31 cellular contexts compared by ENCODE assay signal in the genomic region with DNA sequence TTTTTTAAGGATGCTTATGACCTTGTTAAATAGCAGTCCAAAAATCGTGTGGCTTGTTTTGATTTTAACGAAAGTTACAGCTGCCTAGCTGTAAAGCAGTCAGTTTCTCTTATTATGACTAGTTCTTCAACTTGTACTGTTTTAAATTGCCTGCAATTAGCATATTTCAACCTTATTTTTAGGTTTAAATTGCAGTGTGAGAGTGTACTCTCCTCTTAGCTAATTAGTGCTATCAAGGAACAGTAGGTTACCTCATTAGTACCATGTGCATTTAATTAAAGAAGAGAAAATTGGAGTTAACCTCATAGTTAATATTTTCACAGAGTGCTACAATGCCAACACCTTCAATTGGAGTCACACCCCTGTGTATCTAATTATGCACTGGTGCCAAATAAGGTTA.
"Had no signal": no experiment of that assay in that cellular context is flagged by ENCODE, and none has a peak within 500 bp of the region (broad histone marks: within the 10 kb centered on the region; RNA-seq: fewer than 3 reads in every experiment).

No MANE protein-coding gene starts in this region.

- ATAC-seq: activated CD4-positive, alpha-beta T cell treated with anti-CD3 and anti-CD28 coated beads for 36 hours; activated CD4-positive, CD25-positive, alpha-beta regulatory T cell treated with anti-CD3 and anti-CD28 coated beads, Interleukin-2, amount 50 U/mL, for 24 hours; activated CD8-positive, alpha-beta memory T cell treated with anti-CD3 and anti-CD28 coated beads, Interleukin-2, amount 10 ng/mL, durations not matched to agents 7 days and 5 days; activated CD8-positive, alpha-beta T cell treated with anti-CD3 and anti-CD28 coated beads, Interleukin-2, amount 10 ng/mL, durations not matched to agents 7 days and 5 days; activated naive CD8-positive, alpha-beta T cell treated with anti-CD3 and anti-CD28 coated beads, Interleukin-2, amount 50 U/mL, for 24 hours; WTC11 had no signal

- H3K27me3 ChIP-seq: ascending aorta, cardiac muscle cell, colonic mucosa had no signal

- H3K36me3 ChIP-seq: ascending aorta, cardiac muscle cell, colonic mucosa, WERI-Rb-1 had no signal

- DNase-seq: activated CD4-positive, alpha-beta memory T cell treated with anti-CD3 and anti-CD28 coated beads, Interleukin-2, amount 10 ng/mL, durations not matched to agents 7 days and 5 days; activated CD4-positive, alpha-beta T cell treated with anti-CD3 and anti-CD28 coated beads for 1 hour; activated CD4-positive, alpha-beta T cell treated with anti-CD3 and anti-CD28 coated beads for 36 hours; activated CD4-positive, alpha-beta T cell treated with anti-CD3 and anti-CD28 coated beads for 48 hours; activated CD4-positive, alpha-beta T cell treated with anti-CD3 and anti-CD28 coated beads, Interleukin-2, amount 10 ng/mL, durations not matched to agents 7 days and 5 days; activated CD4-positive, alpha-beta T cell treated with anti-CD3 and anti-CD28 coated beads, Interleukin-2, amount 50 U/mL, for 48 hours; activated CD4-positive, CD25-positive, alpha-beta regulatory T cell; activated CD8-positive, alpha-beta memory T cell treated with anti-CD3 and anti-CD28 coated beads for 24 hours; activated CD8-positive, alpha-beta memory T cell treated with anti-CD3 and anti-CD28 coated beads, Interleukin-2, amount 10 ng/mL, durations not matched to agents 7 days and 5 days; activated CD8-positive, alpha-beta memory T cell treated with anti-CD3 and anti-CD28 coated beads, Interleukin-2, amount 50 U/mL, for 48 hours; activated CD8-positive, alpha-beta T cell treated with anti-CD3 and anti-CD28 coated beads, Interleukin-2, amount 10 ng/mL, durations not matched to agents 7 days and 5 days; activated effector memory CD4-positive, alpha-beta T cell treated with Interleukin-2 at 50 U/mL for 16 hours; activated gamma-delta T cell; activated naive CD4-positive, alpha-beta T cell treated with anti-CD3 and anti-CD28 coated beads, Interleukin-2, amount 10 ng/mL, durations not matched to agents 7 days and 5 days; activated naive CD4-positive, alpha-beta T cell treated with Interleukin-2 at 50 U/mL for 16 hours; activated naive CD8-positive, alpha-beta T cell treated with anti-CD3 and anti-CD28 coated beads, Interleukin-2, amount 10 ng/mL, durations not matched to agents 7 days and 5 days; activated naive CD8-positive, alpha-beta T cell treated with anti-CD3 and anti-CD28 coated beads, Interleukin-2, amount 50 U/mL, for 24 hours; activated T-cell treated with anti-CD3 and anti-CD28 coated beads, Interleukin-2, amount 50 U/mL, for 24 hours; activated T-cell treated with anti-CD3 and anti-CD28 coated beads, Interleukin-2, amount 50 U/mL, for 48 hours; amygdala; anterior cingulate cortex; caudate nucleus; cerebellar nuclear complex; colonic mucosa; T-helper 2 cell; T-helper 9 cell; WERI-Rb-1 had no signal

- H3K4me1 ChIP-seq: ascending aorta, colonic mucosa had no signal

- H3K4me3 ChIP-seq: ascending aorta, cardiac muscle cell, colonic mucosa had no signal

- H3K27ac ChIP-seq: ascending aorta, cardiac muscle cell, colonic mucosa, WERI-Rb-1 had no signal

- H3K9me3 ChIP-seq: ascending aorta, colonic mucosa had no signal
